ENCODE assay signal across 25 cellular contexts in the genomic region with DNA sequence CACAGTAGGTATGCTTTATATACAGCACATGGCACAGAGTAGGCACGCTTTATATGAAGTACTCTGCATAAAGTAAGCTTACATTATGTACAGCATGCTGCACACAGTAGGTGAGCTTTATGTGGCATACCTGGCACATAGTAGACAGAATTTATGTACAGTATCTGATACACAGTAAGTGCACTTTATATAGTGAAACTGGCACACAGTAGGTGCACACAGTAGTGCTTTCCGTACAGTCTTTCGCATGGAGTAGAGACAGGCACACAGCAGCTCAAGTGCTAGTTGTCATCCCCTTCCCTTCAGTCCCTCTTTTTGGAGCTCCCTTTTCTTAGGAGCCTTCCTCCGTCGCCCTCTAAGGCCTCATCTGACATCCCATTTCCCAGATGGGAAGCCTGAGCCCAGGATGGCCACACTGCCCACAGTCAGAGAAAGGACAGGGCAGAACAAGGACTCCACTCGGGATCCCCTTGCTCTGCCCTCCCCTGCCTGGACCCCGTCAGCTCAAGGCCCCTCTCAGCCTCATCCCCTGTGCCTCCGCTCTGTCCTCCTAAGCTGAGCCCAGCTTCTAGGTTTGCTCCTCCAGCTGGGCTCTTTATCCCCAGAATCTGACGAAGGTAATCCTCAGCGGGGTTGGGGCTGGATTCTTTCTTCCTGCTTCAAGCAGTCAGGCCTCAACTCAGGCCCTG. TPM values are rescaled to one million over a fixed set of nuclear protein-coding genes. Genes with fewer than 3 reads are reported as not detected.
DNase-seq lines count a peak whose midpoint lies in the region; ATAC-seq and TF ChIP-seq lines count a peak whose summit lies in the region.
"Had no signal": no experiment of that assay in that cellular context is flagged by ENCODE, and none has a peak within 500 bp of the region (broad histone marks: within the 10 kb centered on the region; RNA-seq: fewer than 3 reads in every experiment).

No MANE protein-coding gene starts in this region.

- H3K27me3 Mint-ChIP-seq in activated T-helper 17 cell treated with anti-CD3 and anti-CD28 coated beads, Interleukin-2, amount 50 U/mL, for 72 hours = no peaks in the 10 kb centered on the region
- no peaks in the 10 kb centered on the region for H3K27me3 Mint-ChIP-seq in stimulated activated memory B cell treated with anti-CD40 and anti-IgM and Interleukin-4, amounts not matched to agents 10 μg/mL and 1 μg/mL and 100 μg/mL, for 72 hours
- H3K27me3 Mint-ChIP-seq in GM23338 (ENCODE audit: insufficient read depth, low read depth, poor library complexity) = no peaks in the 10 kb centered on the region
- H3K27me3 Mint-ChIP-seq: activated CD4-positive, alpha-beta memory T cell treated with anti-CD3 and anti-CD28 coated beads, Interleukin-2, amount 10 ng/mL, durations not matched to agents 7 days and 5 days had no signal

- H3K9me3 ChIP-seq in mesenchymal stem cell (ENCODE audit: control insufficient read depth, low read length) (no peaks in the 10 kb centered on the region), subcutaneous abdominal adipose tissue (ENCODE audit: control insufficient read depth in 5 of 5, low read length in 5 of 5) (no peaks in the 10 kb centered on the region)
- H3K9me3 ChIP-seq: left lung, thoracic aorta had no signal

- H4K8ac ChIP-seq in mesenchymal stem cell (ENCODE audit: low read length) = no peak overlapping the region

- TF ChIP-seq CTCF in GM23338 (conservative IDR thresholded peaks at IDR 0.05; ENCODE audit: low read depth in 2 of 2) = no peak
- no peak for TF ChIP-seq CTCF in brain microvascular endothelial cell (IDR thresholded peaks at IDR 0.05; ENCODE audit: low read depth, low read length, missing control alignments)

- H3K4me1 ChIP-seq in mesenchymal stem cell (ENCODE audit: control insufficient read depth, insufficient read depth, low read depth, low read length) = no peaks in the 10 kb centered on the region
- H3K4me1 ChIP-seq in subcutaneous abdominal adipose tissue (ENCODE audit: control insufficient read depth in 5 of 5, insufficient read depth in 5 of 5, low read length in 5 of 5) = peaks cover 0 to 40% (median 20%) of the 10 kb centered on the region in 5 donors
- H3K4me1 ChIP-seq in GM23338 (ENCODE audit: insufficient read depth) = no peaks in the 10 kb centered on the region

- H2AK5ac ChIP-seq in mesenchymal stem cell (ENCODE audit: low read length, severe bottlenecking) = no peak overlapping the region

- H3K79me2 ChIP-seq in GM23338 (replicated peaks; ENCODE audit: insufficient read depth) = no peaks in the 10 kb centered on the region

- H3K4me3 Mint-ChIP-seq in activated T-helper 17 cell treated with anti-CD3 and anti-CD28 coated beads, Interleukin-2, amount 50 U/mL, for 72 hours = no peak overlapping the region
- H3K4me3 Mint-ChIP-seq in stimulated activated memory B cell treated with anti-CD40 and anti-IgM and Interleukin-4, amounts not matched to agents 10 μg/mL and 1 μg/mL and 100 μg/mL, for 72 hours = no peak overlapping the region
- H3K4me3 Mint-ChIP-seq in GM23338 = no peak overlapping the region
- H3K4me3 Mint-ChIP-seq: activated CD4-positive, alpha-beta memory T cell treated with anti-CD3 and anti-CD28 coated beads, Interleukin-2, amount 10 ng/mL, durations not matched to agents 7 days and 5 days; activated naive CD8-positive, alpha-beta T cell treated with anti-CD3 and anti-CD28 coated beads, Interleukin-2, amount 50 U/mL, for 24 hours; CD14-positive monocyte; endodermal cell had no signal

- H2BK5ac ChIP-seq in mesenchymal stem cell (ENCODE audit: low read depth, low read length, poor library complexity, severe bottlenecking) = no peak overlapping the region

- ATAC-seq in activated T-helper 17 cell treated with anti-CD3 and anti-CD28 coated beads, Interleukin-2, amount 50 U/mL, for 72 hours (replicated peaks) = no peak
- ATAC-seq in stimulated activated memory B cell treated with anti-CD40 and anti-IgM and Interleukin-4, amounts not matched to agents 10 μg/mL and 1 μg/mL and 100 μg/mL, for 72 hours = no peak
- ATAC-seq in GM23338 = no peak

- H3K23ac ChIP-seq in mesenchymal stem cell (ENCODE audit: low read length in 2 of 2) = no peak overlapping the region

- H2BK120ac ChIP-seq in mesenchymal stem cell (ENCODE audit: low read depth, low read length) = no peak overlapping the region

- no peaks in the 10 kb centered on the region for H3F3A ChIP-seq in GM23338 (replicated peaks; ENCODE audit: low read depth)

- H3K4me3 ChIP-seq in mesenchymal stem cell (ENCODE audit: insufficient read depth in 1 of 2, low read depth in 1 of 2, low read length in 2 of 2) (no peak overlapping the region), subcutaneous abdominal adipose tissue (ENCODE audit: low read depth in 1 of 5, low read length in 5 of 5) (peak overlapping the region in 3 of 5 donors; percentile 37 to 64 (median 57)), GM23338 (no peak overlapping the region), brain microvascular endothelial cell (ENCODE audit: low read depth, low read length) (no peak overlapping the region)
- H3K4me3 ChIP-seq: cardiac muscle cell, left lung, thoracic aorta had no signal

- WGBS in mesenchymal stem cell = 53% methylated on average over 10 of the region's 10 CpGs

- H2BK15ac ChIP-seq in mesenchymal stem cell (ENCODE audit: low read depth, poor library complexity, severe bottlenecking) = no peak overlapping the region

- no peaks in the 10 kb centered on the region for H3K36me3 Mint-ChIP-seq in activated T-helper 17 cell treated with anti-CD3 and anti-CD28 coated beads, Interleukin-2, amount 50 U/mL, for 72 hours (ENCODE audit: low read depth)
- H3K36me3 Mint-ChIP-seq in stimulated activated memory B cell treated with anti-CD40 and anti-IgM and Interleukin-4, amounts not matched to agents 10 μg/mL and 1 μg/mL and 100 μg/mL, for 72 hours = no peaks in the 10 kb centered on the region
- peaks cover 12% of the 10 kb centered on the region for H3K36me3 Mint-ChIP-seq in GM23338 (ENCODE audit: low read depth)
- H3K36me3 Mint-ChIP-seq: CD14-positive monocyte had no signal

- H3K27ac Mint-ChIP-seq in activated T-helper 17 cell treated with anti-CD3 and anti-CD28 coated beads, Interleukin-2, amount 50 U/mL, for 72 hours = peak overlapping the region; percentile 59
- H3K27ac Mint-ChIP-seq in stimulated activated memory B cell treated with anti-CD40 and anti-IgM and Interleukin-4, amounts not matched to agents 10 μg/mL and 1 μg/mL and 100 μg/mL, for 72 hours = no peak overlapping the region
- H3K27ac Mint-ChIP-seq in GM23338 = no peak overlapping the region
- H3K27ac Mint-ChIP-seq: activated CD4-positive, alpha-beta memory T cell treated with anti-CD3 and anti-CD28 coated beads, Interleukin-2, amount 10 ng/mL, durations not matched to agents 7 days and 5 days; activated naive CD8-positive, alpha-beta T cell treated with anti-CD3 and anti-CD28 coated beads, Interleukin-2, amount 50 U/mL, for 24 hours; CD14-positive monocyte; endodermal cell had no signal

- H3K9ac ChIP-seq in mesenchymal stem cell (ENCODE audit: low read length) (peak overlapping the region; percentile 63), subcutaneous abdominal adipose tissue (ENCODE audit: low read length in 5 of 5) (no peak overlapping the region)
- H3K9ac ChIP-seq: KMS-11 had no signal

- H3K4me1 Mint-ChIP-seq in activated T-helper 17 cell treated with anti-CD3 and anti-CD28 coated beads, Interleukin-2, amount 50 U/mL, for 72 hours = peaks cover 10% of the 10 kb centered on the region
- H3K4me1 Mint-ChIP-seq in stimulated activated memory B cell treated with anti-CD40 and anti-IgM and Interleukin-4, amounts not matched to agents 10 μg/mL and 1 μg/mL and 100 μg/mL, for 72 hours = no peaks in the 10 kb centered on the region
- no peaks in the 10 kb centered on the region for H3K4me1 Mint-ChIP-seq in GM23338
- H3K4me1 Mint-ChIP-seq: activated CD4-positive, alpha-beta memory T cell treated with anti-CD3 and anti-CD28 coated beads, Interleukin-2, amount 10 ng/mL, durations not matched to agents 7 days and 5 days; endodermal cell had no signal

- no peaks in the 10 kb centered on the region for H4K20me1 ChIP-seq in GM23338 (replicated peaks; ENCODE audit: insufficient read depth)

- H3K4me2 ChIP-seq in mesenchymal stem cell (ENCODE audit: low read length, poor library complexity, severe bottlenecking) (no peak overlapping the region), GM23338 (no peak overlapping the region)
- H3K4me2 ChIP-seq: KMS-11 had no signal

- H2AFZ ChIP-seq in mesenchymal stem cell (ENCODE audit: low read depth, low read length) (no peak overlapping the region), GM23338 (no peak overlapping the region)

- H3K27me3 ChIP-seq in mesenchymal stem cell (ENCODE audit: control insufficient read depth in 1 of 2, insufficient read depth in 1 of 2, low read length in 2 of 2) (no peaks in the 10 kb centered on the region), subcutaneous abdominal adipose tissue (ENCODE audit: control insufficient read depth in 5 of 5, insufficient read depth in 4 of 5, low read length in 5 of 5) (peaks cover 0 to 4% (median 0%) of the 10 kb centered on the region in 5 donors), GM23338 (ENCODE audit: insufficient read depth) (no peaks in the 10 kb centered on the region), brain microvascular endothelial cell (replicated peaks) (no peaks in the 10 kb centered on the region)
- H3K27me3 ChIP-seq: cardiac muscle cell had no signal

- no peak overlapping the region for H3K18ac ChIP-seq in mesenchymal stem cell (ENCODE audit: low read depth in 1 of 2, low read length in 2 of 2)

- H3K27ac ChIP-seq in mesenchymal stem cell (ENCODE audit: low read length, poor library complexity, severe bottlenecking) (no peak overlapping the region), subcutaneous abdominal adipose tissue (ENCODE audit: low read depth, low read length) (peak overlapping the region; percentile 48), GM23338 (ENCODE audit: low read depth) (no peak overlapping the region), brain microvascular endothelial cell (no peak overlapping the region)
- H3K27ac ChIP-seq: 22Rv1, cardiac muscle cell, KMS-11, thoracic aorta, WERI-Rb-1 had no signal

- no peak overlapping the region for H3K4ac ChIP-seq in mesenchymal stem cell (ENCODE audit: low read depth in 1 of 2, low read length in 2 of 2)

- H3K36me3 ChIP-seq in mesenchymal stem cell (ENCODE audit: control insufficient read depth in 1 of 2, insufficient read depth in 2 of 2, low read depth in 1 of 2, low read length in 2 of 2) (no peaks in the 10 kb centered on the region), subcutaneous abdominal adipose tissue (ENCODE audit: control insufficient read depth in 5 of 5, insufficient read depth in 5 of 5, low read length in 5 of 5) (peaks cover 0 to 4% (median 0%) of the 10 kb centered on the region in 5 donors), GM23338 (ENCODE audit: insufficient read depth) (peaks cover 7% of the 10 kb centered on the region; the same call in 1 of the 2 replicates), brain microvascular endothelial cell (replicated peaks) (no peaks in the 10 kb centered on the region)
- H3K36me3 ChIP-seq: cardiac muscle cell, left lung, thoracic aorta, WERI-Rb-1 had no signal

- no peak overlapping the region for H4K91ac ChIP-seq in mesenchymal stem cell (ENCODE audit: low read length)

- no peak overlapping the region for H2BK12ac ChIP-seq in mesenchymal stem cell (ENCODE audit: low read length in 2 of 2)

- H3K79me1 ChIP-seq in mesenchymal stem cell (replicated peaks; ENCODE audit: low read length, poor library complexity, severe bottlenecking) = no peaks in the 10 kb centered on the region

- H3K9me3 Mint-ChIP-seq in activated T-helper 17 cell treated with anti-CD3 and anti-CD28 coated beads, Interleukin-2, amount 50 U/mL, for 72 hours = peaks cover 9% of the 10 kb centered on the region
- peaks cover 9% of the 10 kb centered on the region for H3K9me3 Mint-ChIP-seq in stimulated activated memory B cell treated with anti-CD40 and anti-IgM and Interleukin-4, amounts not matched to agents 10 μg/mL and 1 μg/mL and 100 μg/mL, for 72 hours
- H3K9me3 Mint-ChIP-seq in GM23338 = peaks cover 25% of the 10 kb centered on the region

- H3K9me2 ChIP-seq in GM23338 (ENCODE audit: insufficient read depth) = no peaks in the 10 kb centered on the region

- in situ Hi-C loops in brain microvascular endothelial cell (cut with HindIII; ENCODE audit: low pct_ligation_motif_present, low sequenced_read_pairs) = no loop called here

- H3K14ac ChIP-seq in mesenchymal stem cell (ENCODE audit: low read length in 2 of 2) = no peak overlapping the region

- DNase-seq in NCI-H82 (lab: John Stamatoyannopoulos, UW) (peak; percentile 8), NCI-H82 treated with DMSO at 0.1 percent for 48 hours (lab: John Stamatoyannopoulos, UW; ENCODE audit: unreplicated experiment) (no peak), mesenchymal stem cell (no peak), GM23338 (ENCODE audit: low spot score) (no peak), brain microvascular endothelial cell (no peak)
- DNase-seq: activated CD4-positive, alpha-beta memory T cell treated with anti-CD3 and anti-CD28 coated beads, Interleukin-2, amount 10 ng/mL, durations not matched to agents 7 days and 5 days; DMS79 treated with DMSO at 0.1 percent for 48 hours; endodermal cell; NCI-H1092 treated with DMSO at 0.1 percent for 48 hours; NCI-H748 treated with DMSO at 0.1 percent for 48 hours; retina; stimulated activated CD4-positive, alpha-beta T cell treated with anti-CD3 and anti-CD28 coated beads, Interleukin-2, amount 100 ng/mL, for 48 hours; WERI-Rb-1 had no signal

RNA-seq across cellular contexts. Expression of gene CYP4F12, which starts 0.9 kb away (rescaled TPM):
- total RNA-seq in activated T-helper 17 cell treated with anti-CD3 and anti-CD28 coated beads, Interleukin-2, amount 50 U/mL, for 72 hours = under 1 TPM in 1 of 2 donors, not detected in 1; 0.61 TPM
- polyA plus RNA-seq in mesenchymal stem cell (2013, experiment 1 of 2) = not detected
- not detected for polyA plus RNA-seq in mesenchymal stem cell (2013, experiment 2 of 2)
- total RNA-seq in GM23338 (2014; rRNA removed; shearing (Covaris generic)) = not detected in 2 replicates
- not detected in 2 replicates for polyA plus RNA-seq in GM23338 (2016; fragmentation: Nextera tagmentation; extraction: Ambion mirVana)
- total RNA-seq: activated CD4-positive, alpha-beta memory T cell treated with anti-CD3 and anti-CD28 coated beads, Interleukin-2, amount 10 ng/mL, durations not matched to agents 7 days and 5 days; cardiac muscle cell; endodermal cell; fibroblast of villous mesenchyme had no signal
- polyA plus RNA-seq: cardiac muscle cell, CD14-positive monocyte, neural cell had no signal

RNA-seq across cellular contexts. Expression of gene CYP4F3, which starts 31.3 kb away (rescaled TPM):
- under 1 TPM; 0.45 to 0.95 TPM for total RNA-seq in activated T-helper 17 cell treated with anti-CD3 and anti-CD28 coated beads, Interleukin-2, amount 50 U/mL, for 72 hours
- not detected for polyA plus RNA-seq in mesenchymal stem cell (2013, experiment 1 of 2)
- polyA plus RNA-seq in mesenchymal stem cell (2013, experiment 2 of 2) = not detected
- not detected in 2 replicates for total RNA-seq in GM23338 (2014; rRNA removed; shearing (Covaris generic))
- not detected in 2 replicates for polyA plus RNA-seq in GM23338 (2016; fragmentation: Nextera tagmentation; extraction: Ambion mirVana)
- total RNA-seq: cardiac muscle cell, endodermal cell, fibroblast of villous mesenchyme had no signal
- polyA plus RNA-seq: cardiac muscle cell, neural cell had no signal

RNA-seq across cellular contexts. Expression of gene OR10H2, which starts 55.8 kb away (rescaled TPM):
- not detected for total RNA-seq in activated T-helper 17 cell treated with anti-CD3 and anti-CD28 coated beads, Interleukin-2, amount 50 U/mL, for 72 hours
- polyA plus RNA-seq in mesenchymal stem cell (2013, experiment 1 of 2) = not detected
- polyA plus RNA-seq in mesenchymal stem cell (2013, experiment 2 of 2) = not detected
- not detected in 2 replicates for total RNA-seq in GM23338 (2014; rRNA removed; shearing (Covaris generic))
- polyA plus RNA-seq in GM23338 (2016; fragmentation: Nextera tagmentation; extraction: Ambion mirVana) = not detected in 2 replicates
- total RNA-seq: activated CD4-positive, alpha-beta memory T cell treated with anti-CD3 and anti-CD28 coated beads, Interleukin-2, amount 10 ng/mL, durations not matched to agents 7 days and 5 days; cardiac muscle cell; endodermal cell; fibroblast of villous mesenchyme; left lung; thoracic aorta had no signal
- polyA plus RNA-seq: cardiac muscle cell, CD14-positive monocyte, neural cell had no signal

RNA-seq across cellular contexts. Expression of gene CYP4F8, which starts 57.0 kb away (rescaled TPM):
- not detected for total RNA-seq in activated T-helper 17 cell treated with anti-CD3 and anti-CD28 coated beads, Interleukin-2, amount 50 U/mL, for 72 hours
- polyA plus RNA-seq in mesenchymal stem cell (2013, experiment 1 of 2) = not detected
- not detected for polyA plus RNA-seq in mesenchymal stem cell (2013, experiment 2 of 2)
- total RNA-seq in GM23338 (2014; rRNA removed; shearing (Covaris generic)) = not detected in 2 replicates
- polyA plus RNA-seq in GM23338 (2016; fragmentation: Nextera tagmentation; extraction: Ambion mirVana) = not detected in 2 replicates
- total RNA-seq: activated CD4-positive, alpha-beta memory T cell treated with anti-CD3 and anti-CD28 coated beads, Interleukin-2, amount 10 ng/mL, durations not matched to agents 7 days and 5 days; cardiac muscle cell; endodermal cell; fibroblast of villous mesenchyme; left lung; thoracic aorta had no signal
- polyA plus RNA-seq: cardiac muscle cell, CD14-positive monocyte, neural cell had no signal

Comparison
In these comparisons a context has a peak if more than half of its experiments do, and no peak if none do; other contexts are left out.
1. H3K4me3 ChIP-seq: peak in subcutaneous abdominal adipose tissue (3 of 5); none in mesenchymal stem cell (0 of 2), GM23338 (single experiment) and brain microvascular endothelial cell (single experiment).